In genomic region chr13:110448230-110448629, GRCh38 we compare ENCODE assay signal across 12 cellular contexts.
DNase-seq lines count a peak whose midpoint lies in the region; ATAC-seq and TF ChIP-seq lines count a peak whose summit lies in the region.
"Had no signal": no experiment of that assay in that cellular context is flagged by ENCODE, and none has a peak within 500 bp of the region (broad histone marks: within the 10 kb centered on the region; RNA-seq: fewer than 3 reads in every experiment).

No MANE protein-coding gene starts in this region.

- H3K9me3 ChIP-seq in ascending aorta (no peaks in the 10 kb centered on the region), smooth muscle cell (replicated peaks; ENCODE audit: low read depth) (no peaks in the 10 kb centered on the region)
- H3K9me3 ChIP-seq: right atrium auricular region had no signal

- peaks cover 20% of the 10 kb centered on the region for H3K79me2 ChIP-seq in smooth muscle cell (ENCODE audit: low read depth)

- no peaks in the 10 kb centered on the region for H3K36me3 Mint-ChIP-seq in activated naive CD4-positive, alpha-beta T cell treated with anti-CD3 and anti-CD28 coated beads for 36 hours (ENCODE audit: low read depth)
- H3K36me3 Mint-ChIP-seq: memory B cell had no signal

- peaks cover 76 to 79% of the 10 kb centered on the region in 2 donors for H3K36me3 ChIP-seq in ascending aorta
- H3K36me3 ChIP-seq in smooth muscle cell (ENCODE audit: low read depth) = peaks cover 6% of the 10 kb centered on the region

- no peaks in the 10 kb centered on the region for H3K4me1 Mint-ChIP-seq in activated naive CD4-positive, alpha-beta T cell treated with anti-CD3 and anti-CD28 coated beads for 36 hours (ENCODE audit: low read depth)

- intact Hi-C loops in ascending aorta (cut with DNase I) = no loop called here
- intact Hi-C loops in activated naive CD4-positive, alpha-beta T cell treated with anti-CD3 and anti-CD28 coated beads for 36 hours (cut with micrococcal nuclease) = no loop called here

- ATAC-seq in GM18909 (IDR thresholded peaks at IDR 0.05; ENCODE audit: poor library complexity, unreplicated experiment) (no peak), HG03457 (IDR thresholded peaks at IDR 0.05; ENCODE audit: unreplicated experiment) (no peak)

- no peaks in the 10 kb centered on the region for H3K9me3 Mint-ChIP-seq in activated naive CD4-positive, alpha-beta T cell treated with anti-CD3 and anti-CD28 coated beads for 36 hours
- H3K9me3 Mint-ChIP-seq: memory B cell had no signal

- peaks cover 37% of the 10 kb centered on the region for H4K20me1 ChIP-seq in smooth muscle cell (ENCODE audit: low read depth)

- H3K4me3 Mint-ChIP-seq in activated naive CD4-positive, alpha-beta T cell treated with anti-CD3 and anti-CD28 coated beads for 36 hours = no peak overlapping the region
- H3K4me3 Mint-ChIP-seq: memory B cell had no signal

- H3K4me3 ChIP-seq in ascending aorta (no peak overlapping the region), smooth muscle cell (no peak overlapping the region)
- H3K4me3 ChIP-seq: right atrium auricular region had no signal

- peak overlapping the region; percentile 23 to 24 for H3K27ac ChIP-seq in ascending aorta
- peak overlapping the region; percentile 69 for H3K27ac ChIP-seq in smooth muscle cell (ENCODE audit: low read depth)
- H3K27ac ChIP-seq: right atrium auricular region had no signal

- H2AFZ ChIP-seq in smooth muscle cell (ENCODE audit: low read depth) = no peak overlapping the region

- peaks cover 91% of the 10 kb centered on the region for H3F3A ChIP-seq in smooth muscle cell (ENCODE audit: low read depth)

- peak overlapping the region; percentile 70 for H3K4me2 ChIP-seq in smooth muscle cell

- H3K4me1 ChIP-seq in ascending aorta (peaks cover 0 to 8% of the 10 kb centered on the region in 2 donors), smooth muscle cell (ENCODE audit: low read depth) (no peaks in the 10 kb centered on the region)

- TF ChIP-seq CTCF in ascending aorta (IDR thresholded peaks at IDR 0.05) (no peak), smooth muscle cell (IDR thresholded peaks at IDR 0.05; ENCODE audit: borderline replicate concordance, insufficient read depth, poor library complexity, severe bottlenecking) (no peak), GM10266 (IDR thresholded peaks at IDR 0.05; ENCODE audit: control insufficient read depth, insufficient read depth, low read depth, missing control alignments) (no peak)

- CTCF ChIA-PET in activated naive CD4-positive, alpha-beta T cell treated with anti-CD3 and anti-CD28 coated beads for 36 hours (lab: Charles Lee) = no interaction called here

- WGBS in smooth muscle cell (ENCODE audit: low lambda C conversion rate) = 26% methylated on average over 8 of the region's 8 CpGs

- H3K27me3 Mint-ChIP-seq in activated naive CD4-positive, alpha-beta T cell treated with anti-CD3 and anti-CD28 coated beads for 36 hours (ENCODE audit: low read depth) = peaks cover 38% of the 10 kb centered on the region

- no peaks in the 10 kb centered on the region for H3K27me3 ChIP-seq in ascending aorta
- H3K27me3 ChIP-seq in smooth muscle cell (ENCODE audit: low read depth) = no peaks in the 10 kb centered on the region
- H3K27me3 ChIP-seq: right atrium auricular region had no signal

- DNase-seq in HCEC 1CT = peak; percentile 91
- DNase-seq in ascending aorta (ENCODE audit: low spot score in 2 of 2) = peak in 1 of 2 donors; percentile 61
- DNase-seq in glomerular visceral epithelial cell (ENCODE audit: extremely low spot score) = peak; percentile 86
- DNase-seq in smooth muscle cell (lab: John Stamatoyannopoulos, UW; ENCODE audit: unreplicated experiment) = no peak
- no peak for DNase-seq in activated naive CD4-positive, alpha-beta T cell treated with anti-CD3 and anti-CD28 coated beads for 36 hours
- DNase-seq in GM10266 (ENCODE audit: extremely low spot score) = no peak
- DNase-seq: DMS153, NCI-H2029 treated with DMSO at 0.1 percent for 48 hours had no signal

- no peak overlapping the region for H3K27ac Mint-ChIP-seq in activated naive CD4-positive, alpha-beta T cell treated with anti-CD3 and anti-CD28 coated beads for 36 hours
- H3K27ac Mint-ChIP-seq: memory B cell had no signal

- H3K9ac ChIP-seq in smooth muscle cell (ENCODE audit: low read depth) = no peak overlapping the region

Comparison
In these comparisons a context has a peak if more than half of its experiments do, and no peak if none do; other contexts are left out.
1. DNase-seq: peak in HCEC 1CT (single experiment) and glomerular visceral epithelial cell (single experiment); none in smooth muscle cell (single experiment), activated naive CD4-positive, alpha-beta T cell treated with anti-CD3 and anti-CD28 coated beads for 36 hours (single experiment) and GM10266 (single experiment).